ENCODE assay signal across 17 cellular contexts in genomic region chr15:71275098-71275497, GRCh38.
A peak's percentile ranks its signal among the peaks of the same experiment; 100 is the strongest.
DNase-seq lines count a peak whose midpoint lies in the region; ATAC-seq, FAIRE-seq and TF ChIP-seq lines count a peak whose summit lies in the region.
"Had no signal": no experiment of that assay in that cellular context is flagged by ENCODE, and none has a peak within 500 bp of the region (broad histone marks: within the 10 kb centered on the region; RNA-seq: fewer than 3 reads in every experiment).

No MANE protein-coding gene starts in this region.

- peak; percentile 39 for TF ChIP-seq POLR2A in endothelial cell of umbilical vein (IDR thresholded peaks at IDR 0.05; ENCODE audit: low read depth, low read length)
- TF ChIP-seq POLR2A in stomach (IDR thresholded peaks at IDR 0.05), result no peak

- no peaks in the 10 kb centered on the region for H3K27me3 Mint-ChIP-seq in neural progenitor cell (ENCODE audit: insufficient read depth, low read depth)

- no TSS peak for BruUV-seq in endothelial cell of umbilical vein (replicated peaks; lab: Mats Ljungman, UMichigan)

- H3K4me3 ChIP-seq in BJ (ENCODE audit: low read depth, low read length) (no peak overlapping the region), endothelial cell of umbilical vein (replicated peaks in 1 of 3; ENCODE audit: insufficient read depth in 1 of 3, low read depth in 1 of 3, low read length in 3 of 3) (no peak overlapping the region), neural progenitor cell (no peak overlapping the region), stomach (no peak overlapping the region)
- H3K4me3 ChIP-seq: gastroesophageal sphincter, lung, transverse colon had no signal

- CTCF ChIA-PET in BJ (lab: Yijun Ruan, JAX) (interaction anchor here (1.4 kb wide), 1 partner anchor 168 kb away, joined by 3 read pairs; no protein-coding TSS in a partner anchor), endothelial cell of umbilical vein (lab: Charles Lee) (interaction anchor here (0.8 to 2.0 kb wide), 9 partner anchors 8 to 165 kb away, joined by 3 to 7 read pairs (median 4); no protein-coding TSS in a partner anchor)

- FAIRE-seq in endothelial cell of umbilical vein (lab: Jason Lieb, UNC), result peak; percentile 95

- H2AFZ ChIP-seq in endothelial cell of umbilical vein (ENCODE audit: low read depth, low read length) (peak overlapping the region; percentile 71), neural progenitor cell (replicated peaks) (no peak overlapping the region)

- H3K36me3 ChIP-seq in BJ (ENCODE audit: control insufficient read depth, insufficient read depth, low read length), result no peaks in the 10 kb centered on the region
- no peaks in the 10 kb centered on the region for H3K36me3 ChIP-seq in endothelial cell of umbilical vein (ENCODE audit: control insufficient read depth in 2 of 2, extremely low read depth in 1 of 2, insufficient read depth in 2 of 2, low read length in 2 of 2)
- no peaks in the 10 kb centered on the region for H3K36me3 ChIP-seq in neural progenitor cell
- no peaks in the 10 kb centered on the region for H3K36me3 ChIP-seq in stomach
- H3K36me3 ChIP-seq: gastroesophageal sphincter, transverse colon had no signal

- no peak for ATAC-seq in HG03135 (IDR thresholded peaks at IDR 0.05; ENCODE audit: unreplicated experiment)
- ATAC-seq in GM21528 (IDR thresholded peaks at IDR 0.05; ENCODE audit: low FRiP score, unreplicated experiment), result no peak
- ATAC-seq: activated CD4-positive, CD25-positive, alpha-beta regulatory T cell treated with anti-CD3 and anti-CD28 coated beads, Interleukin-2, amount 50 U/mL, for 24 hours; activated T-cell treated with anti-CD3 and anti-CD28 coated beads, Interleukin-2, amount 50 U/mL, for 72 hours; gastroesophageal sphincter had no signal

- dilution Hi-C loops in endothelial cell of umbilical vein (cut with MboI; ENCODE audit: extremely low pct_ligation_motif_present, low sequenced_read_pairs), result no loop called here

- intact Hi-C loops in endothelial cell of umbilical vein (cut with micrococcal nuclease), result loop anchor here (1.0 to 5.0 kb wide), 4 partner anchors 20 to 160 kb away; partner anchors contain the start of gene THSD4
- intact Hi-C loops in stomach (cut with DNase I; ENCODE audit: low total_unique reads), result no loop called here

- H3K79me2 ChIP-seq in endothelial cell of umbilical vein (ENCODE audit: control insufficient read depth, insufficient read depth, low read length) (no peaks in the 10 kb centered on the region), neural progenitor cell (ENCODE audit: low read depth) (no peaks in the 10 kb centered on the region)

- WGBS in stomach, 5 donors, result 60 to 78% (median 72%) methylated on average over 3 of the region's 3 CpGs

- TF ChIP-seq CTCF in BJ (IDR thresholded peaks at IDR 0.05; ENCODE audit: insufficient read depth, low read depth, low read length), result no peak
- TF ChIP-seq CTCF in endothelial cell of umbilical vein (IDR thresholded peaks at IDR 0.05; ENCODE audit: extremely low read depth in 1 of 2, insufficient read depth in 1 of 2, low read depth in 1 of 2, low read length in 2 of 2), result no peak
- TF ChIP-seq CTCF in neural progenitor cell (IDR thresholded peaks at IDR 0.05), result no peak
- no peak for TF ChIP-seq CTCF in stomach (IDR thresholded peaks at IDR 0.05)

- H3K27ac ChIP-seq in endothelial cell of umbilical vein (ENCODE audit: insufficient read depth, low read depth, low read length), result peak overlapping the region; percentile 56
- H3K27ac ChIP-seq in neural progenitor cell, result no peak overlapping the region
- H3K27ac ChIP-seq in stomach, result peak overlapping the region in 2 of 5 donors; percentile 20 to 40
- H3K27ac ChIP-seq: gastroesophageal sphincter had no signal

- H4K20me1 ChIP-seq in endothelial cell of umbilical vein (replicated peaks; ENCODE audit: control insufficient read depth, extremely low read depth, insufficient read depth, low read length) (no peaks in the 10 kb centered on the region), neural progenitor cell (ENCODE audit: low read depth) (no peaks in the 10 kb centered on the region)

- no peaks in the 10 kb centered on the region for H3F3A ChIP-seq in neural progenitor cell (ENCODE audit: low read depth)

- peaks cover 19% of the 10 kb centered on the region for H3K4me1 Mint-ChIP-seq in neural progenitor cell

- no peaks in the 10 kb centered on the region for H3K27me3 ChIP-seq in BJ (ENCODE audit: control insufficient read depth, insufficient read depth, low read length)
- H3K27me3 ChIP-seq in endothelial cell of umbilical vein (ENCODE audit: control insufficient read depth in 2 of 2, insufficient read depth in 2 of 2, low read length in 2 of 2), result no peaks in the 10 kb centered on the region
- no peaks in the 10 kb centered on the region for H3K27me3 ChIP-seq in neural progenitor cell
- no peaks in the 10 kb centered on the region for H3K27me3 ChIP-seq in stomach
- H3K27me3 ChIP-seq: gastroesophageal sphincter, transverse colon had no signal

- H3K27ac Mint-ChIP-seq in neural progenitor cell, result peak overlapping the region; percentile 62
- H3K27ac Mint-ChIP-seq: activated T-cell treated with anti-CD3 and anti-CD28 coated beads, Interleukin-2, amount 50 U/mL, for 72 hours; CD4-positive, alpha-beta T cell had no signal

- H3K9me3 Mint-ChIP-seq in neural progenitor cell, result peaks cover under 1% of the 10 kb centered on the region
- H3K9me3 Mint-ChIP-seq: activated T-cell treated with anti-CD3 and anti-CD28 coated beads, Interleukin-2, amount 50 U/mL, for 72 hours; CD4-positive, alpha-beta T cell had no signal

- H3K9me3 ChIP-seq in endothelial cell of umbilical vein (replicated peaks; ENCODE audit: control insufficient read depth, insufficient read depth, low read length) (no peaks in the 10 kb centered on the region), neural progenitor cell (ENCODE audit: low read depth) (no peaks in the 10 kb centered on the region), stomach (no peaks in the 10 kb centered on the region)
- H3K9me3 ChIP-seq: gastroesophageal sphincter had no signal

- POLR2A ChIA-PET in BJ (lab: Charles Lee), result no interaction called here
- POLR2A ChIA-PET in endothelial cell of umbilical vein (lab: Charles Lee), result interaction anchor here (1.3 kb wide), 1 partner anchor 37 kb away, joined by 3 read pairs; no protein-coding TSS in a partner anchor

- TF ChIP-seq EP300 in stomach (IDR thresholded peaks at IDR 0.05), result no peak

- H3K4me1 ChIP-seq in endothelial cell of umbilical vein (ENCODE audit: control insufficient read depth, extremely low read depth, insufficient read depth, low read length) (peaks cover 45% of the 10 kb centered on the region), neural progenitor cell (peaks cover 9% of the 10 kb centered on the region), stomach (peaks cover 14 to 31% (median 21%) of the 10 kb centered on the region in 4 donors)

- H3K36me3 Mint-ChIP-seq in neural progenitor cell, result peaks cover 2% of the 10 kb centered on the region

- peak overlapping the region; percentile 44 for H3K9ac ChIP-seq in endothelial cell of umbilical vein (replicated peaks; ENCODE audit: extremely low read depth, insufficient read depth, low read length)
- no peak overlapping the region for H3K9ac ChIP-seq in neural progenitor cell

- DNase-seq in BJ (ENCODE audit: low read depth) (peak; percentile 85), RPMI7951 (ENCODE audit: low read depth) (peak; percentile 97), endothelial cell of umbilical vein (ENCODE audit: low read depth, low spot score) (peak; percentile 92), neural progenitor cell (ENCODE audit: low spot score) (no peak), stomach (no peak), SW480 (ENCODE audit: low spot score) (no peak)
- DNase-seq: activated T-cell treated with anti-CD3 and anti-CD28 coated beads, Interleukin-2, amount 50 U/mL, for 72 hours; CD4-positive, alpha-beta T cell; NCI-H446; retina; SIG-M5; transverse colon had no signal

- H3K4me2 ChIP-seq in endothelial cell of umbilical vein (ENCODE audit: insufficient read depth, low read length) (peak overlapping the region; percentile 78), neural progenitor cell (no peak overlapping the region)

- H3K9me1 ChIP-seq in endothelial cell of umbilical vein (replicated peaks; ENCODE audit: control insufficient read depth, extremely low read depth, insufficient read depth, low read length), result no peaks in the 10 kb centered on the region

- H3K4me3 Mint-ChIP-seq in neural progenitor cell, result no peak overlapping the region
- H3K4me3 Mint-ChIP-seq: activated T-cell treated with anti-CD3 and anti-CD28 coated beads, Interleukin-2, amount 50 U/mL, for 72 hours; CD4-positive, alpha-beta T cell had no signal

TF ChIP-seq in endothelial cell of umbilical vein, 7 proteins besides CTCF, POLR2A, EP300 and RAD21:
- peak; percentile 84 for TF ChIP-seq GATA2 (IDR thresholded peaks at IDR 0.05; ENCODE audit: insufficient read depth, insufficient read length, low read depth, low read length)
- no peak for TF ChIP-seq EZH2 (IDR thresholded peaks at IDR 0.05; ENCODE audit: borderline replicate concordance, low read depth, low read length, severe bottlenecking)
- TF ChIP-seq MYC (IDR thresholded peaks at IDR 0.05; ENCODE audit: low read depth, low read length), result no peak
- TF ChIP-seq POLR2AphosphoS5 (IDR thresholded peaks at IDR 0.05; ENCODE audit: insufficient read depth, low read depth, low read length), result peak; percentile 68
- TF ChIP-seq FOS (IDR thresholded peaks at IDR 0.05; ENCODE audit: borderline replicate concordance, insufficient read depth, low read length), result peak; percentile 83
- peak; percentile 71 for TF ChIP-seq JUN (IDR thresholded peaks at IDR 0.05; ENCODE audit: borderline replicate concordance, insufficient read depth, insufficient read length, low read depth)

Comparison
In these comparisons a context has a peak if more than half of its experiments do, and no peak if none do; other contexts are left out.
1. DNase-seq: peak in BJ (single experiment), RPMI7951 (single experiment) and endothelial cell of umbilical vein (single experiment); none in neural progenitor cell (single experiment), stomach (single experiment) and SW480 (single experiment).